In the genomic region with DNA sequence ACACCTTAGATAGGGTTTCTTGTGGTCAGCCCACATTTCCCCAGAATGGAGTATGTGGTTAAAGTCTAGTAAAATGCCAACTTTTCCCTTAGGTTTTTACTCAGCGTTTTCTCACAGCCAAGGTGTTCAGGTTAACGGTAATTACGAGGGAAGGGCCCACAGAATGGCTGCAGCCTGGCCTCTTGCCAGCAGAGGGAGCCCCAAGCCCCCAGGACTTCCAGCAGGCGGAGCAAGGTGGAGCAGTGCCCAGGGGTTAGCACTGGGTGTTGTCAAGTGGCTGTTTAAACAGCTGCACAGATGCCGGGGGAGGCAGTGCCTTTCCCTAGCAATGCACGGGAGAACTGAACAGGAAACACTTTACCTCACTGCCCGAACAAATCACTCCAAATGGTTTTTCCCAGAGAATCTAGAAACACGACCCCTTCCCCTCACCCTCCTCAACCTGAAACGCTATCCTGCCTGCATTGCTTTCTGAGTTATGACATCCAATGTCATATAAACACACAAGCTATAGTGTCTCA, we compare ENCODE assay signal across 8 cellular contexts. TPM values are rescaled to one million over a fixed set of nuclear protein-coding genes. Genes with fewer than 3 reads are reported as not detected.
DNase-seq lines count a peak whose midpoint lies in the region; ATAC-seq and TF ChIP-seq lines count a peak whose summit lies in the region.

No MANE protein-coding gene starts in this region.

- H3K4me3 ChIP-seq in prostate gland (no peak overlapping the region), uterus (no peak overlapping the region)

- H3K9me3 ChIP-seq in prostate gland (no peaks in the 10 kb centered on the region), uterus (no peaks in the 10 kb centered on the region)

- TF ChIP-seq CTCF in prostate gland (IDR thresholded peaks at IDR 0.05), result peak; percentile 16 to 70 (median 58)
- TF ChIP-seq CTCF in uterus (IDR thresholded peaks at IDR 0.05), result peak; percentile 31 to 59 (median 42)

- no peak overlapping the region for H3K27ac Mint-ChIP-seq in activated naive CD4-positive, alpha-beta T cell treated with anti-CD3 and anti-CD28 coated beads, Interleukin-2, amount 10 ng/mL, durations not matched to agents 7 days and 5 days

- H3K36me3 ChIP-seq in prostate gland (peaks cover 6 to 21% of the 10 kb centered on the region in 2 donors), uterus (no peaks in the 10 kb centered on the region)

- H3K27me3 ChIP-seq in prostate gland (replicated peaks; ENCODE audit: insufficient read depth) (no peaks in the 10 kb centered on the region), uterus (no peaks in the 10 kb centered on the region)

- H3K36me3 Mint-ChIP-seq in activated naive CD4-positive, alpha-beta T cell treated with anti-CD3 and anti-CD28 coated beads, Interleukin-2, amount 10 ng/mL, durations not matched to agents 7 days and 5 days, result peaks cover 56% of the 10 kb centered on the region

- CTCF ChIA-PET in activated naive CD4-positive, alpha-beta T cell treated with anti-CD3 and anti-CD28 coated beads, Interleukin-2, amount 10 ng/mL, durations not matched to agents 7 days and 5 days (lab: Charles Lee), result interaction anchor here (0.6 to 8.3 kb wide), 18 partner anchors 9 to 374 kb away, joined by 3 to 117 read pairs (median 4); no protein-coding TSS in a partner anchor

- DNase-seq in AG20443 (ENCODE audit: low spot score) (peak; percentile 70), NCI-H1105 (lab: John Stamatoyannopoulos, UW) (peak; percentile 86), SKM-1 treated with dmso at 0.1 percent for 144 hours (lab: John Stamatoyannopoulos, UW; ENCODE audit: unreplicated experiment) (peak; percentile 65), Right ventricle myocardium superior (peak; percentile 83), prostate gland (ENCODE audit: low spot score) (peak; percentile 55), uterus (peak; percentile 51 to 58)
- peak; percentile 89 for DNase-seq in activated naive CD4-positive, alpha-beta T cell treated with anti-CD3 and anti-CD28 coated beads, Interleukin-2, amount 10 ng/mL, durations not matched to agents 7 days and 5 days

- H3K27ac ChIP-seq in prostate gland, result no peak overlapping the region
- no peak overlapping the region for H3K27ac ChIP-seq in uterus

- 16% methylated on average over 9 of the region's 9 CpGs for WGBS in prostate gland

- intact Hi-C loops in Right ventricle myocardium superior (cut with DNase I), result no loop called here
- intact Hi-C loops in prostate gland (cut with DNase I), result loop anchor here (10.0 kb wide), 1 partner anchor 147 kb away; no protein-coding TSS in a partner anchor
- intact Hi-C loops in uterus (cut with DNase I; ENCODE audit: low total_unique reads), result no loop called here

- TF ChIP-seq POLR2A in prostate gland (IDR thresholded peaks at IDR 0.05) (no peak), uterus (IDR thresholded peaks at IDR 0.05) (no peak)

- H3K4me1 ChIP-seq in prostate gland (replicated peaks), result peaks cover 7% of the 10 kb centered on the region
- no peaks in the 10 kb centered on the region for H3K4me1 ChIP-seq in uterus

- H3K9me3 Mint-ChIP-seq in activated naive CD4-positive, alpha-beta T cell treated with anti-CD3 and anti-CD28 coated beads, Interleukin-2, amount 10 ng/mL, durations not matched to agents 7 days and 5 days, result no peaks in the 10 kb centered on the region

- H3K4me3 Mint-ChIP-seq in activated naive CD4-positive, alpha-beta T cell treated with anti-CD3 and anti-CD28 coated beads, Interleukin-2, amount 10 ng/mL, durations not matched to agents 7 days and 5 days, result no peak overlapping the region

- peaks cover 44% of the 10 kb centered on the region for H3K4me1 Mint-ChIP-seq in activated naive CD4-positive, alpha-beta T cell treated with anti-CD3 and anti-CD28 coated beads, Interleukin-2, amount 10 ng/mL, durations not matched to agents 7 days and 5 days

- peak; percentile 63 for ATAC-seq in GM19395 (IDR thresholded peaks at IDR 0.05; ENCODE audit: unreplicated experiment)
- ATAC-seq in Right ventricle myocardium superior (ENCODE audit: poor library complexity), result peak; percentile 66

- no peaks in the 10 kb centered on the region for H3K27me3 Mint-ChIP-seq in activated naive CD4-positive, alpha-beta T cell treated with anti-CD3 and anti-CD28 coated beads, Interleukin-2, amount 10 ng/mL, durations not matched to agents 7 days and 5 days

RNA-seq across cellular contexts. Expression of a gene that starts 6.6 kb away (rescaled TPM):
- total RNA-seq in Right ventricle myocardium superior, result 236 TPM
- 100 to 1,000 TPM; 105 to 135 TPM for total RNA-seq in prostate gland
- total RNA-seq in uterus, result 10 to 100 TPM; 63.5 to 98.4 (median 79.6) TPM

RNA-seq across cellular contexts. Expression of a gene that starts 46.0 kb away (rescaled TPM):
- total RNA-seq in Right ventricle myocardium superior (18.6 TPM), prostate gland (10 to 100 TPM; 59.7 to 88.5 TPM), uterus (10 to 100 TPM; 17.6 to 65.3 (median 36.2) TPM)
